Comparison of ENCODE assay signal across 10 cellular contexts in genomic region chr19:35270381-35270811, GRCh38. TPM values are rescaled to one million over a fixed set of nuclear protein-coding genes. Genes with fewer than 3 reads are reported as not detected.
A peak's percentile ranks its signal among the peaks of the same experiment; 100 is the strongest.
DNase-seq lines count a peak whose midpoint lies in the region; ATAC-seq and TF ChIP-seq lines count a peak whose summit lies in the region.
"Had no signal": no experiment of that assay in that cellular context is flagged by ENCODE, and none has a peak within 500 bp of the region (broad histone marks: within the 10 kb centered on the region; RNA-seq: fewer than 3 reads in every experiment).

No MANE protein-coding gene starts in this region.

- H3K4me3 Mint-ChIP-seq in CD8-positive, alpha-beta memory T cell = peak overlapping the region; percentile 58 to 89 (median 80)
- H3K4me3 Mint-ChIP-seq in neural progenitor cell = peak overlapping the region; percentile 85
- no peak overlapping the region for H3K4me3 Mint-ChIP-seq in progenitor cell of endocrine pancreas (ENCODE audit: low read depth)

- no peak for DNase-seq in CD8-positive, alpha-beta memory T cell
- DNase-seq in Karpas-422 (no peak), coronary artery (ENCODE audit: low spot score) (no peak), neural progenitor cell (ENCODE audit: low spot score) (no peak), progenitor cell of endocrine pancreas (ENCODE audit: low spot score, unreplicated experiment) (no peak), activated gamma-delta T cell treated with Interleukin-2 at 50 U/mL for 16 hours (no peak)
- DNase-seq: stomach had no signal

- H3K9me2 ChIP-seq in Karpas-422 (replicated peaks; ENCODE audit: insufficient read depth, low read length) = no peaks in the 10 kb centered on the region

- H3K4me2 ChIP-seq in Karpas-422 (ENCODE audit: low read depth, low read length, poor library complexity, severe bottlenecking) = peak overlapping the region; percentile 78
- H3K4me2 ChIP-seq in neural progenitor cell = no peak overlapping the region

- no peak for ATAC-seq in GM21529 (IDR thresholded peaks at IDR 0.05; ENCODE audit: unreplicated experiment)
- no peak for ATAC-seq in GM19467 (IDR thresholded peaks at IDR 0.05; ENCODE audit: unreplicated experiment)

- H3K36me3 Mint-ChIP-seq in CD8-positive, alpha-beta memory T cell = peaks cover 6 to 70% (median 20%) of the 10 kb centered on the region in 3 donors
- peaks cover 21% of the 10 kb centered on the region for H3K36me3 Mint-ChIP-seq in neural progenitor cell
- H3K36me3 Mint-ChIP-seq in progenitor cell of endocrine pancreas (ENCODE audit: insufficient read depth) = peaks cover 12% of the 10 kb centered on the region

- POLR2A ChIA-PET in CD8-positive, alpha-beta memory T cell (lab: Charles Lee) = no interaction called here

- CTCF ChIA-PET in CD8-positive, alpha-beta memory T cell (lab: Charles Lee) = interaction anchor here (1.4 kb wide), 1 partner anchor 128 kb away, joined by 3 read pairs; no protein-coding TSS in a partner anchor

- H3K4me3 ChIP-seq in CD8-positive, alpha-beta memory T cell (ENCODE audit: low read length) = no peak overlapping the region
- H3K4me3 ChIP-seq in Karpas-422 (ENCODE audit: low read length) = no peak overlapping the region; the same call in 1 of the 2 replicates
- peak overlapping the region; percentile 90 for H3K4me3 ChIP-seq in coronary artery
- no peak overlapping the region for H3K4me3 ChIP-seq in neural progenitor cell

- H3F3A ChIP-seq in neural progenitor cell (ENCODE audit: low read depth) = peaks cover 23% of the 10 kb centered on the region

- peak overlapping the region; percentile 48; the same call in 1 of the 2 replicates for H3K9ac ChIP-seq in Karpas-422 (ENCODE audit: low read length)
- H3K9ac ChIP-seq in neural progenitor cell = no peak overlapping the region

- peaks cover 31 to 55% (median 38%) of the 10 kb centered on the region in 3 donors for H3K4me1 Mint-ChIP-seq in CD8-positive, alpha-beta memory T cell
- H3K4me1 Mint-ChIP-seq in neural progenitor cell (peaks cover 16% of the 10 kb centered on the region), progenitor cell of endocrine pancreas (ENCODE audit: low read depth) (peaks cover 7% of the 10 kb centered on the region)

- H2AFZ ChIP-seq in Karpas-422 (ENCODE audit: low read length) (no peak overlapping the region), neural progenitor cell (replicated peaks) (no peak overlapping the region)

- peaks cover 24% of the 10 kb centered on the region for H3K36me3 ChIP-seq in CD8-positive, alpha-beta memory T cell (ENCODE audit: insufficient read depth, low read length)
- H3K36me3 ChIP-seq in Karpas-422 (ENCODE audit: insufficient read depth, low read length) (peaks cover 12% of the 10 kb centered on the region; the same call in 1 of the 2 replicates), neural progenitor cell (peaks cover 5% of the 10 kb centered on the region)

- peak overlapping the region; percentile 39 to 89 (median 80) for H3K27ac Mint-ChIP-seq in CD8-positive, alpha-beta memory T cell
- H3K27ac Mint-ChIP-seq in neural progenitor cell (no peak overlapping the region), progenitor cell of endocrine pancreas (no peak overlapping the region)

- H3K27ac ChIP-seq in CD8-positive, alpha-beta memory T cell (ENCODE audit: low read depth, low read length) = no peak overlapping the region
- H3K27ac ChIP-seq in Karpas-422 (ENCODE audit: low read length) = no peak overlapping the region
- H3K27ac ChIP-seq in coronary artery = peak overlapping the region in 1 of 2 donors; percentile 97
- no peak overlapping the region for H3K27ac ChIP-seq in neural progenitor cell

- H3K4me1 ChIP-seq in CD8-positive, alpha-beta memory T cell (ENCODE audit: insufficient read depth, low read length) = peaks cover 23% of the 10 kb centered on the region
- H3K4me1 ChIP-seq in Karpas-422 (ENCODE audit: low read length) (peaks cover 38% of the 10 kb centered on the region), neural progenitor cell (no peaks in the 10 kb centered on the region)

- H3K79me2 ChIP-seq in Karpas-422 (ENCODE audit: low read length) = no peaks in the 10 kb centered on the region
- H3K79me2 ChIP-seq in neural progenitor cell (ENCODE audit: low read depth) = peaks cover 29% of the 10 kb centered on the region

- H4K20me1 ChIP-seq in Karpas-422 (ENCODE audit: insufficient read depth, low read depth, low read length) (peaks cover 15% of the 10 kb centered on the region; the same call in 1 of the 2 replicates), neural progenitor cell (ENCODE audit: low read depth) (peaks cover 31% of the 10 kb centered on the region)

- peaks cover 0 to 3% of the 10 kb centered on the region in 2 donors for H3K27me3 Mint-ChIP-seq in CD8-positive, alpha-beta memory T cell
- H3K27me3 Mint-ChIP-seq in neural progenitor cell (ENCODE audit: insufficient read depth, low read depth) (peaks cover 4% of the 10 kb centered on the region), progenitor cell of endocrine pancreas (no peaks in the 10 kb centered on the region)

- no peaks in the 10 kb centered on the region for H3K27me3 ChIP-seq in CD8-positive, alpha-beta memory T cell (ENCODE audit: insufficient read depth, low read length, poor library complexity, severe bottlenecking)
- no peaks in the 10 kb centered on the region for H3K27me3 ChIP-seq in Karpas-422 (ENCODE audit: low read length)
- H3K27me3 ChIP-seq in neural progenitor cell = no peaks in the 10 kb centered on the region
- H3K27me3 ChIP-seq: stomach had no signal

- no peaks in the 10 kb centered on the region for H3K9me3 ChIP-seq in CD8-positive, alpha-beta memory T cell (ENCODE audit: low read length)
- no peaks in the 10 kb centered on the region for H3K9me3 ChIP-seq in Karpas-422 (ENCODE audit: low read length)
- H3K9me3 ChIP-seq in neural progenitor cell (ENCODE audit: low read depth) = no peaks in the 10 kb centered on the region
- H3K9me3 ChIP-seq: stomach had no signal

- TF ChIP-seq CTCF in coronary artery (IDR thresholded peaks at IDR 0.05) (no peak), neural progenitor cell (IDR thresholded peaks at IDR 0.05) (no peak), progenitor cell of endocrine pancreas (IDR thresholded peaks at IDR 0.05; ENCODE audit: unreplicated experiment) (no peak)

- H3K9me3 Mint-ChIP-seq in CD8-positive, alpha-beta memory T cell = no peaks in the 10 kb centered on the region
- no peaks in the 10 kb centered on the region for H3K9me3 Mint-ChIP-seq in neural progenitor cell
- H3K9me3 Mint-ChIP-seq in progenitor cell of endocrine pancreas (ENCODE audit: low read depth) = no peaks in the 10 kb centered on the region

RNA-seq across cellular contexts. Expression of gene USF2, which starts 1.6 kb away (rescaled TPM):
- total RNA-seq in CD8-positive, alpha-beta memory T cell = 100 to 1,000 TPM; 125 to 132 TPM
- 9.2 TPM for polyA plus RNA-seq in CD8-positive, alpha-beta memory T cell
- 97.9 and 224 TPM in 2 replicates for total RNA-seq in Karpas-422 (2014; rRNA removed; shearing (Covaris generic); ENCODE audit: low replicate concordance)
- total RNA-seq in neural progenitor cell (ENCODE audit: low replicate concordance) = 46.8 and 88.7 TPM in 2 replicates
- 126 and 132 TPM in 2 replicates for total RNA-seq in progenitor cell of endocrine pancreas

RNA-seq across cellular contexts. Expression of gene HAMP, which starts 11.9 kb away (rescaled TPM):
- total RNA-seq in CD8-positive, alpha-beta memory T cell = under 1 TPM; 0.31 TPM
- not detected for polyA plus RNA-seq in CD8-positive, alpha-beta memory T cell
- total RNA-seq in Karpas-422 (2014; rRNA removed; shearing (Covaris generic); ENCODE audit: low replicate concordance) = 0.45 TPM in 1 of 2 replicates, not detected in the other
- total RNA-seq in neural progenitor cell (ENCODE audit: low replicate concordance) (0.30 TPM in 1 of 2 replicates, not detected in the other), progenitor cell of endocrine pancreas (0.64 and 1.1 TPM in 2 replicates)
- total RNA-seq: RPMI7951 had no signal

RNA-seq across cellular contexts. Expression of gene MAG, which starts 21.6 kb away (rescaled TPM):
- total RNA-seq in CD8-positive, alpha-beta memory T cell = not detected
- 0.36 TPM for polyA plus RNA-seq in CD8-positive, alpha-beta memory T cell
- 0.36 TPM in 1 of 2 replicates, not detected in the other for total RNA-seq in Karpas-422 (2014; rRNA removed; shearing (Covaris generic); ENCODE audit: low replicate concordance)
- total RNA-seq in neural progenitor cell (ENCODE audit: low replicate concordance) (not detected in 2 replicates), progenitor cell of endocrine pancreas (1.4 and 1.7 TPM in 2 replicates)
- total RNA-seq: RPMI7951 had no signal

RNA-seq across cellular contexts. Expression of gene LSR, which starts 21.6 kb away (rescaled TPM):
- 10 to 100 TPM; 23.5 to 27.5 TPM for total RNA-seq in CD8-positive, alpha-beta memory T cell
- 77.8 TPM for polyA plus RNA-seq in CD8-positive, alpha-beta memory T cell
- 0.63 and 1.2 TPM in 2 replicates for total RNA-seq in Karpas-422 (2014; rRNA removed; shearing (Covaris generic); ENCODE audit: low replicate concordance)
- total RNA-seq in neural progenitor cell (ENCODE audit: low replicate concordance) (27.1 and 78.4 TPM in 2 replicates), progenitor cell of endocrine pancreas (123 and 132 TPM in 2 replicates)

RNA-seq across cellular contexts. Expression of gene FAM187B, which starts 41.9 kb away (rescaled TPM):
- not detected for total RNA-seq in CD8-positive, alpha-beta memory T cell
- not detected for polyA plus RNA-seq in CD8-positive, alpha-beta memory T cell
- total RNA-seq in Karpas-422 (2014; rRNA removed; shearing (Covaris generic); ENCODE audit: low replicate concordance) = not detected in 2 replicates
- total RNA-seq in neural progenitor cell (ENCODE audit: low replicate concordance) = 0.19 TPM in 1 of 2 replicates, not detected in the other
- not detected in 2 replicates for total RNA-seq in progenitor cell of endocrine pancreas
- total RNA-seq: RPMI7951, stomach had no signal

Comparison
In these comparisons a context has a peak if more than half of its experiments do, and no peak if none do; other contexts are left out.
1. H3K27ac Mint-ChIP-seq: peak in CD8-positive, alpha-beta memory T cell (8 of 8); none in neural progenitor cell (single experiment) and progenitor cell of endocrine pancreas (single experiment).